30 cellular contexts compared by ENCODE assay signal in genomic region chr1:218783916-218784315, GRCh38.
"Had no signal": no experiment of that assay in that cellular context is flagged by ENCODE, and none has a peak within 500 bp of the region (broad histone marks: within the 10 kb centered on the region; RNA-seq: fewer than 3 reads in every experiment).

No MANE protein-coding gene starts in this region.

- ATAC-seq: activated CD4-positive, alpha-beta T cell treated with anti-CD3 and anti-CD28 coated beads for 36 hours; activated CD4-positive, CD25-positive, alpha-beta regulatory T cell treated with anti-CD3 and anti-CD28 coated beads, Interleukin-2, amount 50 U/mL, for 24 hours; activated CD8-positive, alpha-beta T cell treated with anti-CD3 and anti-CD28 coated beads, Interleukin-2, amount 10 ng/mL, durations not matched to agents 7 days and 5 days; PC-3 had no signal

- H3K27ac ChIP-seq: ascending aorta, Peyer's patch, SJSA1 had no signal

- H3K4me1 ChIP-seq: Peyer's patch, SJSA1 had no signal

- H3K4me3 ChIP-seq: ascending aorta, MG63, Peyer's patch, SJSA1 had no signal

- H3K27me3 ChIP-seq: ascending aorta, MG63, Peyer's patch, SJSA1 had no signal

- H3K4me2 ChIP-seq: SK-N-SH had no signal

- H3K9me3 ChIP-seq: ascending aorta, MG63, Peyer's patch, SJSA1, SK-N-SH had no signal

- DNase-seq: activated CD4-positive, alpha-beta T cell treated with anti-CD3 and anti-CD28 coated beads for 36 hours; activated CD4-positive, alpha-beta T cell treated with anti-CD3 and anti-CD28 coated beads, Interleukin-2, amount 10 ng/mL, durations not matched to agents 7 days and 5 days; activated CD4-positive, alpha-beta T cell treated with anti-CD3 and anti-CD28 coated beads, Interleukin-2, amount 50 U/mL, for 48 hours; activated CD8-positive, alpha-beta T cell treated with anti-CD3 and anti-CD28 coated beads, Interleukin-2, amount 10 ng/mL, durations not matched to agents 7 days and 5 days; activated gamma-delta T cell; activated naive CD4-positive, alpha-beta T cell treated with Interleukin-2 at 50 U/mL for 16 hours; activated naive CD8-positive, alpha-beta T cell treated with anti-CD3 and anti-CD28 coated beads, Interleukin-2, amount 10 ng/mL, durations not matched to agents 7 days and 5 days; activated T-cell treated with anti-CD3 and anti-CD28 coated beads, Interleukin-2, amount 50 U/mL, for 24 hours; central memory CD4-positive, alpha-beta T cell; MG63; MV-4-11; NCI-H1092; NCI-H1417; NCI-H146; NCI-H187; NCI-H2029 treated with DMSO at 0.1 percent for 48 hours; NCI-H2107; NCI-H2171; NCI-H510A; NCI-H526; NCI-H748 treated with DMSO at 0.1 percent for 48 hours; NK-92 treated with Interleukin-12 subunit alpha and Interleukin-12 subunit beta, amount 100 ng/mL, for 24 hours; PC-3; Peyer's patch; RPMI8226; SHP77 treated with DMSO at 0.1 percent for 48 hours; SK-N-SH had no signal

- H3K36me3 ChIP-seq: ascending aorta, MG63, Peyer's patch, SJSA1 had no signal
